13 cellular contexts compared by ENCODE assay signal in genomic region chr6:6614096-6614964, GRCh38. TPM values are rescaled to one million over a fixed set of nuclear protein-coding genes. Genes with fewer than 3 reads are reported as not detected.
DNase-seq lines count a peak whose midpoint lies in the region; ATAC-seq and TF ChIP-seq lines count a peak whose summit lies in the region.
"Had no signal": no experiment of that assay in that cellular context is flagged by ENCODE, and none has a peak within 500 bp of the region (broad histone marks: within the 10 kb centered on the region; RNA-seq: fewer than 3 reads in every experiment).

No MANE protein-coding gene starts in this region.

- H3K36me3 ChIP-seq in brain microvascular endothelial cell (replicated peaks) = no peaks in the 10 kb centered on the region
- H3K36me3 ChIP-seq: BE2C, heart right ventricle, thoracic aorta had no signal

- no peak overlapping the region for H3K4me3 ChIP-seq in brain microvascular endothelial cell (ENCODE audit: low read depth, low read length)
- H3K4me3 ChIP-seq: thoracic aorta had no signal

- ATAC-seq in naive B cell (ENCODE audit: low read depth in 2 of 2) = no peak
- ATAC-seq in GM21360 (IDR thresholded peaks at IDR 0.05; ENCODE audit: unreplicated experiment) = no peak
- no peak for ATAC-seq in GM21576 (IDR thresholded peaks at IDR 0.05; ENCODE audit: unreplicated experiment)

- peak overlapping the region; percentile 17 to 97 (median 78) for H3K27ac Mint-ChIP-seq in naive B cell
- no peak overlapping the region for H3K27ac Mint-ChIP-seq in nephron progenitor cell
- H3K27ac Mint-ChIP-seq: dendritic cell treated with granulocyte-macrophage colony-stimulating factor and Interleukin-4, amounts not matched to agents 40 ng/mL and 50 ng/mL, for 4 days had no signal

- peak; percentile 24 to 84 (median 58) for DNase-seq in stimulated activated naive CD4-positive, alpha-beta T cell (lab: John Stamatoyannopoulos, UW)
- no peak for DNase-seq in stimulated activated naive CD4-positive, alpha-beta T cell treated with Interleukin-2 at 50 U/mL for 16 hours (lab: John Stamatoyannopoulos, UW)
- DNase-seq in amygdala (lab: John Stamatoyannopoulos, UW) (peak in 32 of 56 donors; percentile 5 to 80 (median 38)), naive B cell (no peak), brain microvascular endothelial cell (no peak), nephron progenitor cell (no peak)
- DNase-seq: BE2C, heart right ventricle had no signal

- in situ Hi-C loops in brain microvascular endothelial cell (cut with HindIII; ENCODE audit: low pct_ligation_motif_present, low sequenced_read_pairs) = no loop called here

- H3K27me3 ChIP-seq in brain microvascular endothelial cell (replicated peaks) = no peaks in the 10 kb centered on the region
- H3K27me3 ChIP-seq: BE2C, heart right ventricle had no signal

- H3K27ac ChIP-seq in brain microvascular endothelial cell = no peak overlapping the region
- H3K27ac ChIP-seq: HL-60, thoracic aorta had no signal

- H3K36me3 Mint-ChIP-seq in naive B cell = peaks cover 8 to 11% of the 10 kb centered on the region in 2 donors
- no peaks in the 10 kb centered on the region for H3K36me3 Mint-ChIP-seq in nephron progenitor cell (ENCODE audit: low read depth)

- H3K9me3 Mint-ChIP-seq in naive B cell (peaks cover 0 to 3% (median 0%) of the 10 kb centered on the region in 7 donors), nephron progenitor cell (no peaks in the 10 kb centered on the region)
- H3K9me3 Mint-ChIP-seq: dendritic cell treated with granulocyte-macrophage colony-stimulating factor and Interleukin-4, amounts not matched to agents 40 ng/mL and 50 ng/mL, for 4 days had no signal

- peaks cover 79 to 92% (median 88%) of the 10 kb centered on the region in 3 donors for H3K4me1 Mint-ChIP-seq in naive B cell
- H3K4me1 Mint-ChIP-seq in nephron progenitor cell = peaks cover 14% of the 10 kb centered on the region

- H3K4me3 Mint-ChIP-seq in naive B cell (peak overlapping the region in 2 of 8 donors; percentile 40 to 63), nephron progenitor cell (no peak overlapping the region)
- H3K4me3 Mint-ChIP-seq: dendritic cell treated with granulocyte-macrophage colony-stimulating factor and Interleukin-4, amounts not matched to agents 40 ng/mL and 50 ng/mL, for 4 days had no signal

- no peaks in the 10 kb centered on the region for H3K27me3 Mint-ChIP-seq in naive B cell
- H3K27me3 Mint-ChIP-seq in nephron progenitor cell (ENCODE audit: low read depth, poor library complexity) = peaks cover 6% of the 10 kb centered on the region
- H3K27me3 Mint-ChIP-seq: dendritic cell treated with granulocyte-macrophage colony-stimulating factor and Interleukin-4, amounts not matched to agents 40 ng/mL and 50 ng/mL, for 4 days had no signal

- TF ChIP-seq CTCF in brain microvascular endothelial cell (IDR thresholded peaks at IDR 0.05; ENCODE audit: low read depth, low read length, missing control alignments) = no peak
- no peak for TF ChIP-seq CTCF in nephron progenitor cell (IDR thresholded peaks at IDR 0.05)

RNA-seq across cellular contexts. Expression of gene LY86, which starts 25.8 kb away (rescaled TPM):
- polyA plus RNA-seq in naive B cell (ENCODE audit: low read depth in 6 of 6) = 100 to 1,000 TPM; 310 to 556 (median 476) TPM

Comparison
In these comparisons a context has a peak if more than half of its experiments do, and no peak if none do; other contexts are left out.
1. DNase-seq: peak in stimulated activated naive CD4-positive, alpha-beta T cell (6 of 6) and amygdala (32 of 56); none in stimulated activated naive CD4-positive, alpha-beta T cell treated with Interleukin-2 at 50 U/mL for 16 hours (single experiment), naive B cell (single experiment), brain microvascular endothelial cell (single experiment) and nephron progenitor cell (single experiment).